2 cellular contexts compared by ENCODE assay signal in genomic region chr6:11224966-11225463, GRCh38.
TF ChIP-seq lines count a peak whose summit lies in the region.

No MANE protein-coding gene starts in this region.

TF ChIP-seq in IMR-90, 13 proteins besides CTCF, POLR2A, EP300 and RAD21:
- TF ChIP-seq RFX5 (IDR thresholded peaks at IDR 0.05; ENCODE audit: low read depth, low read length) (no peak), FOS (IDR thresholded peaks at IDR 0.05; ENCODE audit: low read depth, low read length) (no peak), USF2 (IDR thresholded peaks at IDR 0.05; ENCODE audit: low read depth, low read length) (no peak), RCOR1 (IDR thresholded peaks at IDR 0.05; ENCODE audit: insufficient replicate concordance, low read length) (no peak), MXI1 (IDR thresholded peaks at IDR 0.05; ENCODE audit: borderline replicate concordance, low read depth, low read length) (no peak), CEBPB (IDR thresholded peaks at IDR 0.05; ENCODE audit: low read depth, low read length) (no peak), MAFK (IDR thresholded peaks at IDR 0.05; ENCODE audit: low read depth, low read length) (no peak)
- TF ChIP-seq, protein P1, sequence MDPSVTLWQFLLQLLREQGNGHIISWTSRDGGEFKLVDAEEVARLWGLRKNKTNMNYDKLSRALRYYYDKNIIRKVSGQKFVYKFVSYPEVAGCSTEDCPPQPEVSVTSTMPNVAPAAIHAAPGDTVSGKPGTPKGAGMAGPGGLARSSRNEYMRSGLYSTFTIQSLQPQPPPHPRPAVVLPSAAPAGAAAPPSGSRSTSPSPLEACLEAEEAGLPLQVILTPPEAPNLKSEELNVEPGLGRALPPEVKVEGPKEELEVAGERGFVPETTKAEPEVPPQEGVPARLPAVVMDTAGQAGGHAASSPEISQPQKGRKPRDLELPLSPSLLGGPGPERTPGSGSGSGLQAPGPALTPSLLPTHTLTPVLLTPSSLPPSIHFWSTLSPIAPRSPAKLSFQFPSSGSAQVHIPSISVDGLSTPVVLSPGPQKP (IDR thresholded peaks at IDR 0.05; ENCODE audit: borderline replicate concordance, low read depth, low read length): no peak

TF ChIP-seq in GM12878, 131 proteins besides CTCF, POLR2A, EP300 and RAD21:
- TF ChIP-seq, protein P2, sequence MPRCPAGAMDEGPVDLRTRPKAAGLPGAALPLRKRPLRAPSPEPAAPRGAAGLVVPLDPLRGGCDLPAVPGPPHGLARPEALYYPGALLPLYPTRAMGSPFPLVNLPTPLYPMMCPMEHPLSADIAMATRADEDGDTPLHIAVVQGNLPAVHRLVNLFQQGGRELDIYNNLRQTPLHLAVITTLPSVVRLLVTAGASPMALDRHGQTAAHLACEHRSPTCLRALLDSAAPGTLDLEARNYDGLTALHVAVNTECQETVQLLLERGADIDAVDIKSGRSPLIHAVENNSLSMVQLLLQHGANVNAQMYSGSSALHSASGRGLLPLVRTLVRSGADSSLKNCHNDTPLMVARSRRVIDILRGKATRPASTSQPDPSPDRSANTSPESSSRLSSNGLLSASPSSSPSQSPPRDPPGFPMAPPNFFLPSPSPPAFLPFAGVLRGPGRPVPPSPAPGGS (IDR thresholded peaks at IDR 0.05; ENCODE audit: borderline replicate concordance, insufficient read depth, low read depth, low read length, poor library complexity, severe bottlenecking): no peak
- TF ChIP-seq ZBTB11 (CRISPR knock-in tag; IDR thresholded peaks at IDR 0.05): no peak
- TF ChIP-seq RUNX3 (IDR thresholded peaks at IDR 0.05; ENCODE audit: low read length): peak; percentile 51
TF ChIP-seq in GM12878: peak in this region for 1.
